In the genomic region with DNA sequence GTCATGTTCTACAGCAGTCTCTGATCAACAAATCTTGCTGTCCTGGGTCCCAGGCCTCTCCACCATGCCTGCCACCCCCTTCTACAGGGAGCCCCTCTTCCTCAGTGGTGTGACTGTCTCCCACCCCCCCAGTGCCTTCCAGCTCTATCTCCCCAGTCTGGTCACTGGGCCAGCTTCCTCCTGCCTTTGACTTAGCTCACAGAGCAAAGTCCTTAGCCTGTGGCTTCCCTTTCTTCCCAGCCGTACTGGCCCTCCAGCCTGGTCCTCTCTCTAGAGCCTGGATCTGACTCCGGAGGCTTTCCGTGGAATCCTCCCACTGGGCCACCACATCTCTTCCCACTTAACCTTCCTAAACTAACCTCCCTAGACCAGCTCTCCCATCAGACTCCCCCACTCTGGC, we compare ENCODE assay signal across 15 cellular contexts. TPM values are rescaled to one million over a fixed set of nuclear protein-coding genes. Genes with fewer than 3 reads are reported as not detected.
DNase-seq lines count a peak whose midpoint lies in the region; ATAC-seq and TF ChIP-seq lines count a peak whose summit lies in the region.
"Had no signal": no experiment of that assay in that cellular context is flagged by ENCODE, and none has a peak within 500 bp of the region (broad histone marks: within the 10 kb centered on the region; RNA-seq: fewer than 3 reads in every experiment).

No MANE protein-coding gene starts in this region.

- no peaks in the 10 kb centered on the region for H3K27me3 Mint-ChIP-seq in CD4-positive, CD25-positive, alpha-beta regulatory T cell
- peaks cover 1% of the 10 kb centered on the region for H3K27me3 Mint-ChIP-seq in dendritic cell treated with granulocyte-macrophage colony-stimulating factor and Interleukin-4, amounts not matched to agents 40 ng/mL and 50 ng/mL, for 4 days
- peaks cover 5% of the 10 kb centered on the region for H3K27me3 Mint-ChIP-seq in osteocyte (ENCODE audit: unreplicated experiment)
- H3K27me3 Mint-ChIP-seq: B cell had no signal

- H3K27me3 ChIP-seq in BLaER1 treated with 17β-estradiol and CSF1 and Interleukin-3, amounts not matched to agents 10 nM and 100 nM = no peaks in the 10 kb centered on the region
- no peaks in the 10 kb centered on the region for H3K27me3 ChIP-seq in CD4-positive, CD25-positive, alpha-beta regulatory T cell (ENCODE audit: control insufficient read depth, insufficient read depth, low read length)
- no peaks in the 10 kb centered on the region for H3K27me3 ChIP-seq in uterus

- DNase-seq in CD4-positive, CD25-positive, alpha-beta regulatory T cell = no peak
- DNase-seq in osteocyte (ENCODE audit: extremely low spot score, unreplicated experiment) = peak; percentile 57
- no peak for DNase-seq in uterus
- DNase-seq in effector CD4-positive, alpha-beta T cell = no peak
- DNase-seq: Caco-2, DMS53, NCI-H1048, NCI-H2227 treated with DMSO at 0.1 percent for 48 hours, NCI-H526 treated with DMSO at 0.1 percent for 48 hours had no signal

- H3K4me3 ChIP-seq in BLaER1 treated with 17β-estradiol and CSF1 and Interleukin-3, amounts not matched to agents 10 nM and 100 nM = peak overlapping the region in 5 of 10 experiments; percentile 15 to 32 (median 20); a peak in 5 of 20 replicates
- no peak overlapping the region for H3K4me3 ChIP-seq in CD4-positive, CD25-positive, alpha-beta regulatory T cell (ENCODE audit: low read depth, low read length)
- H3K4me3 ChIP-seq in uterus = no peak overlapping the region
- H3K4me3 ChIP-seq: HAP-1 had no signal

- no peaks in the 10 kb centered on the region for H4K20me1 ChIP-seq in BLaER1 treated with 17β-estradiol and CSF1 and Interleukin-3, amounts not matched to agents 10 nM and 100 nM

- peaks cover 35 to 86% (median 64%) of the 10 kb centered on the region in 10 experiments for H3K4me1 ChIP-seq in BLaER1 treated with 17β-estradiol and CSF1 and Interleukin-3, amounts not matched to agents 10 nM and 100 nM
- H3K4me1 ChIP-seq in CD4-positive, CD25-positive, alpha-beta regulatory T cell (ENCODE audit: control insufficient read depth, insufficient read depth, low read length, poor library complexity, severe bottlenecking) = peaks cover 12% of the 10 kb centered on the region
- no peaks in the 10 kb centered on the region for H3K4me1 ChIP-seq in uterus
- H3K4me1 ChIP-seq: Caco-2, HAP-1 had no signal

- H3K4me3 Mint-ChIP-seq in CD4-positive, CD25-positive, alpha-beta regulatory T cell = peak overlapping the region in 2 of 4 donors; percentile 1 to 59
- H3K4me3 Mint-ChIP-seq in dendritic cell treated with granulocyte-macrophage colony-stimulating factor and Interleukin-4, amounts not matched to agents 40 ng/mL and 50 ng/mL, for 4 days = no peak overlapping the region
- no peak overlapping the region for H3K4me3 Mint-ChIP-seq in osteocyte (ENCODE audit: unreplicated experiment)
- H3K4me3 Mint-ChIP-seq: B cell had no signal

- H3K4me1 Mint-ChIP-seq in CD4-positive, CD25-positive, alpha-beta regulatory T cell = peaks cover 7 to 30% (median 19%) of the 10 kb centered on the region in 4 donors
- peaks cover 64% of the 10 kb centered on the region for H3K4me1 Mint-ChIP-seq in dendritic cell treated with granulocyte-macrophage colony-stimulating factor and Interleukin-4, amounts not matched to agents 40 ng/mL and 50 ng/mL, for 4 days (ENCODE audit: low read depth)
- no peaks in the 10 kb centered on the region for H3K4me1 Mint-ChIP-seq in osteocyte (ENCODE audit: unreplicated experiment)

- H3K27ac Mint-ChIP-seq in CD4-positive, CD25-positive, alpha-beta regulatory T cell = peak overlapping the region in 2 of 3 donors; percentile 78 to 87
- peak overlapping the region; percentile 82 for H3K27ac Mint-ChIP-seq in dendritic cell treated with granulocyte-macrophage colony-stimulating factor and Interleukin-4, amounts not matched to agents 40 ng/mL and 50 ng/mL, for 4 days
- no peak overlapping the region for H3K27ac Mint-ChIP-seq in osteocyte (ENCODE audit: unreplicated experiment)
- H3K27ac Mint-ChIP-seq: B cell had no signal

- peak in 1 of 2 donors; percentile 20 for ATAC-seq in CD4-positive, CD25-positive, alpha-beta regulatory T cell (ENCODE audit: low read depth in 2 of 2)
- no peak for ATAC-seq in GM19395 (IDR thresholded peaks at IDR 0.05; ENCODE audit: unreplicated experiment)

- H3K9ac ChIP-seq in BLaER1 treated with 17β-estradiol and CSF1 and Interleukin-3, amounts not matched to agents 10 nM and 100 nM = peak overlapping the region in 1 of 11 experiments; percentile 44; a peak in 2 of 22 replicates

- peaks cover 0 to 8% (median 2%) of the 10 kb centered on the region in 7 donors for H3K9me3 Mint-ChIP-seq in CD4-positive, CD25-positive, alpha-beta regulatory T cell
- peaks cover 8% of the 10 kb centered on the region for H3K9me3 Mint-ChIP-seq in dendritic cell treated with granulocyte-macrophage colony-stimulating factor and Interleukin-4, amounts not matched to agents 40 ng/mL and 50 ng/mL, for 4 days
- H3K9me3 Mint-ChIP-seq in osteocyte (ENCODE audit: unreplicated experiment) = peaks cover 7% of the 10 kb centered on the region

- H3K36me3 Mint-ChIP-seq in CD4-positive, CD25-positive, alpha-beta regulatory T cell = peaks cover 9% of the 10 kb centered on the region
- H3K36me3 Mint-ChIP-seq in dendritic cell treated with granulocyte-macrophage colony-stimulating factor and Interleukin-4, amounts not matched to agents 40 ng/mL and 50 ng/mL, for 4 days (ENCODE audit: low read depth) = peaks cover 2% of the 10 kb centered on the region
- H3K36me3 Mint-ChIP-seq in osteocyte (ENCODE audit: unreplicated experiment) = no peaks in the 10 kb centered on the region

- peak overlapping the region; percentile 4 to 86 (median 67); a peak in 19 of 22 replicates for H3K4me2 ChIP-seq in BLaER1 treated with 17β-estradiol and CSF1 and Interleukin-3, amounts not matched to agents 10 nM and 100 nM

- peaks cover 21 to 69% (median 59%) of the 10 kb centered on the region in 11 experiments for H3K9me3 ChIP-seq in BLaER1 treated with 17β-estradiol and CSF1 and Interleukin-3, amounts not matched to agents 10 nM and 100 nM (replicated peaks in 1 of 11)
- peaks cover 0 to 5% of the 10 kb centered on the region in 2 experiments for H3K9me3 ChIP-seq in CD4-positive, CD25-positive, alpha-beta regulatory T cell (ENCODE audit: control insufficient read depth in 2 of 2, low read length in 2 of 2)
- no peaks in the 10 kb centered on the region for H3K9me3 ChIP-seq in uterus
- H3K9me3 ChIP-seq: Caco-2, HAP-1 had no signal

- intact Hi-C loops in dendritic cell treated with granulocyte-macrophage colony-stimulating factor and Interleukin-4, amounts not matched to agents 40 ng/mL and 50 ng/mL, for 4 days (cut with micrococcal nuclease) = no loop called here
- intact Hi-C loops in uterus (cut with DNase I; ENCODE audit: low total_unique reads) = no loop called here

- TF ChIP-seq POLR2A in uterus (IDR thresholded peaks at IDR 0.05) = no peak

- H3K36me3 ChIP-seq in BLaER1 treated with 17β-estradiol and CSF1 and Interleukin-3, amounts not matched to agents 10 nM and 100 nM = peaks cover 0 to 26% (median 9%) of the 10 kb centered on the region in 11 experiments; a peak in 14 of 22 replicates
- H3K36me3 ChIP-seq in CD4-positive, CD25-positive, alpha-beta regulatory T cell (ENCODE audit: control insufficient read depth, insufficient read depth, low read length) = no peaks in the 10 kb centered on the region
- no peaks in the 10 kb centered on the region for H3K36me3 ChIP-seq in uterus
- H3K36me3 ChIP-seq: HAP-1 had no signal

- H3K27ac ChIP-seq in BLaER1 treated with 17β-estradiol and CSF1 and Interleukin-3, amounts not matched to agents 10 nM and 100 nM = peak overlapping the region in 10 of 11 experiments; percentile 3 to 68 (median 44); a peak in 16 of 22 replicates
- no peak overlapping the region for H3K27ac ChIP-seq in CD4-positive, CD25-positive, alpha-beta regulatory T cell (ENCODE audit: insufficient read depth, low read length, poor library complexity, severe bottlenecking)
- H3K27ac ChIP-seq in uterus = no peak overlapping the region

- TF ChIP-seq CTCF in osteocyte (IDR thresholded peaks at IDR 0.05) = no peak
- TF ChIP-seq CTCF in uterus (IDR thresholded peaks at IDR 0.05) = no peak

RNA-seq across cellular contexts. Expression of a gene that starts 17.0 kb away (rescaled TPM):
- total RNA-seq in CD4-positive, CD25-positive, alpha-beta regulatory T cell = 68.7 TPM
- polyA plus RNA-seq in CD4-positive, CD25-positive, alpha-beta regulatory T cell = 10 to 100 TPM; 60.7 to 75.8 (median 69.8) TPM
- 1.5 and 1.6 TPM in 2 replicates for total RNA-seq in osteocyte
- total RNA-seq in uterus = 10 to 100 TPM in 1 of 4 donors, 1 to 10 TPM in 2, under 1 TPM in 1; 0.26 to 10.9 (median 3.0) TPM
- total RNA-seq: SK-MEL-5 had no signal

RNA-seq across cellular contexts. Expression of a gene that starts 49.2 kb away (rescaled TPM):
- 37.7 TPM for total RNA-seq in CD4-positive, CD25-positive, alpha-beta regulatory T cell
- 1 to 10 TPM; 3.2 to 5.3 (median 4.0) TPM for polyA plus RNA-seq in CD4-positive, CD25-positive, alpha-beta regulatory T cell
- total RNA-seq in osteocyte (29.4 and 36.2 TPM in 2 replicates), uterus (10 to 100 TPM in 3 of 4 donors, 1 to 10 TPM in 1; 8.5 to 44.5 (median 27.3) TPM)

Comparison
In these comparisons a context has a peak if more than half of its experiments do, and no peak if none do; other contexts are left out.
1. H3K27ac ChIP-seq: peak in BLaER1 treated with 17β-estradiol and CSF1 and Interleukin-3, amounts not matched to agents 10 nM and 100 nM (10 of 11); none in CD4-positive, CD25-positive, alpha-beta regulatory T cell (single experiment) and uterus (0 of 2).